Comparison of ENCODE assay signal across 9 cellular contexts in genomic region chr11:67584205-67584880, GRCh38. TPM values are rescaled to one million over a fixed set of nuclear protein-coding genes. Genes with fewer than 3 reads are reported as not detected.
DNase-seq lines count a peak whose midpoint lies in the region; ATAC-seq, FAIRE-seq and TF ChIP-seq lines count a peak whose summit lies in the region.
"Had no signal": no experiment of that assay in that cellular context is flagged by ENCODE, and none has a peak within 500 bp of the region (broad histone marks: within the 10 kb centered on the region; RNA-seq: fewer than 3 reads in every experiment).

No MANE protein-coding gene starts in this region.

- 16% methylated on average over 28 of the region's 33 CpGs; no CpG with 5 or more reads in 1 of the 2 experiments for WGBS in H1 (ENCODE audit: extremely low coverage in 1 of 2, insufficient coverage in 1 of 2, insufficient read length in 1 of 2, insufficient replicate concordance in 2 of 2, low coverage in 1 of 2, low lambda C conversion rate in 2 of 2, missing lambda C conversion rate in 1 of 2), 2 experiments

- no peaks in the 10 kb centered on the region for H3K27me3 ChIP-seq in WERI-Rb-1 (ENCODE audit: insufficient read depth, low read depth, severe bottlenecking)
- 0 out of 7 replicates have a peak, but pooled peaks cover 0 to 2% (median 0%) of the 10 kb centered on the region in 4 experiments for H3K27me3 ChIP-seq in H1 (replicated peaks in 1 of 4; ENCODE audit: control insufficient read depth in 3 of 4, extremely low read depth in 1 of 4, insufficient read depth in 3 of 4, low read length in 3 of 4)

- H3K9me3 ChIP-seq in WERI-Rb-1 (ENCODE audit: severe bottlenecking) (no peaks in the 10 kb centered on the region), H1 (ENCODE audit: insufficient read depth in 2 of 2, low read depth in 1 of 2, low read length in 1 of 2) (no peaks in the 10 kb centered on the region)

- DNase-seq in EL (peak; percentile 55), KBM-7 (peak; percentile 65), WERI-Rb-1 (peak; percentile 44), H1 (ENCODE audit: low read depth in 1 of 2, low spot score in 2 of 2) (peak in 1 of 2 experiments; percentile 60), medulla oblongata (ENCODE audit: extremely low spot score) (peak; percentile 62)

- peaks cover 5 to 33% (median 17%) of the 10 kb centered on the region in 4 experiments for H3K4me1 ChIP-seq in H1 (replicated peaks in 1 of 4; ENCODE audit: control insufficient read depth in 3 of 4, insufficient read depth in 4 of 4, low read length in 3 of 4)

- peak overlapping the region; percentile 86 for H3K4me3 Mint-ChIP-seq in stimulated activated naive CD8-positive, alpha-beta T cell treated with anti-CD3 and anti-CD28 coated beads, Interleukin-15, Interleukin-2, amounts not matched to agents 100 ng/mL and 50 ng/mL, for 24 hours

- no peak for FAIRE-seq in H1 (lab: Jason Lieb, UNC)

- TF ChIP-seq POLR2A in H1 (IDR thresholded peaks at IDR 0.05; ENCODE audit: control extremely low read depth in 1 of 2, low read depth in 2 of 2, low read length in 2 of 2) = no peak; a peak in 1 of 3 replicates

- H2BK5ac ChIP-seq in H1 (ENCODE audit: low read depth, low read length) = peak overlapping the region; percentile 88

- TF ChIP-seq EP300 in H1 (IDR thresholded peaks at IDR 0.05; ENCODE audit: borderline replicate concordance in 1 of 2, low read depth in 2 of 2, low read length in 2 of 2) = no peak

- no peak overlapping the region for H2BK120ac ChIP-seq in H1 (replicated peaks; ENCODE audit: low read depth, low read length)

- POLR2A ChIA-PET in H1 (lab: Charles Lee; ENCODE audit: partially characterized antibody) = interaction anchor here (1.1 to 6.7 kb wide), 15 partner anchors 10 to 232 kb away, joined by 3 to 71 read pairs (median 17); partner anchors contain the start of gene NUDT8

- H3K4ac ChIP-seq in H1 (replicated peaks; ENCODE audit: insufficient read length, low read depth, low read length) = no peak overlapping the region

- peaks cover 62% of the 10 kb centered on the region for H3K4me1 Mint-ChIP-seq in stimulated activated naive CD8-positive, alpha-beta T cell treated with anti-CD3 and anti-CD28 coated beads, Interleukin-15, Interleukin-2, amounts not matched to agents 100 ng/mL and 50 ng/mL, for 24 hours (ENCODE audit: low read depth)

- H2BK15ac ChIP-seq in H1 (ENCODE audit: low read length) = no peak overlapping the region; the same call in 1 of the 2 replicates

- H2BK20ac ChIP-seq in H1 (ENCODE audit: low read length) = no peak overlapping the region

- H3K27me3 Mint-ChIP-seq in stimulated activated naive CD8-positive, alpha-beta T cell treated with anti-CD3 and anti-CD28 coated beads, Interleukin-15, Interleukin-2, amounts not matched to agents 100 ng/mL and 50 ng/mL, for 24 hours = peaks cover 9% of the 10 kb centered on the region

- peaks cover 8 to 10% of the 10 kb centered on the region in 2 experiments for H4K20me1 ChIP-seq in H1 (replicated peaks in 1 of 2; ENCODE audit: control insufficient read depth in 1 of 2, insufficient read depth in 2 of 2, low read length in 2 of 2)

- H3K23ac ChIP-seq in H1 (ENCODE audit: insufficient read length) = no peak overlapping the region

- ATAC-seq in HG03439 (IDR thresholded peaks at IDR 0.05; ENCODE audit: unreplicated experiment) = no peak
- no peak for ATAC-seq in GM21576 (IDR thresholded peaks at IDR 0.05; ENCODE audit: unreplicated experiment)

- H3K18ac ChIP-seq in H1 (ENCODE audit: extremely low read depth, low read length) = peak overlapping the region; percentile 71

- peak overlapping the region; percentile 79 for H3K27ac Mint-ChIP-seq in stimulated activated naive CD8-positive, alpha-beta T cell treated with anti-CD3 and anti-CD28 coated beads, Interleukin-15, Interleukin-2, amounts not matched to agents 100 ng/mL and 50 ng/mL, for 24 hours

- H3K56ac ChIP-seq in H1 (replicated peaks; ENCODE audit: insufficient read length, low read depth, low read length) = peak overlapping the region; percentile 70

- TF ChIP-seq CTCF in WERI-Rb-1 (IDR thresholded peaks at IDR 0.05; ENCODE audit: low read depth, low read length) = no peak
- no peak for TF ChIP-seq CTCF in H1 (IDR thresholded peaks at IDR 0.05; ENCODE audit: control extremely low read depth in 1 of 3, insufficient read depth in 1 of 3, low read depth in 1 of 3, low read length in 3 of 3)

- in situ Hi-C loops in KBM-7 (cut with MboI; ENCODE audit: low pct_unique_long_range_greater_than_20kb, low sequenced_read_pairs) = no loop called here

- H3K27ac ChIP-seq in WERI-Rb-1 = peak overlapping the region; percentile 67
- H3K27ac ChIP-seq in H1 (ENCODE audit: low read depth, low read length) = peak overlapping the region; percentile 75

- peak overlapping the region; percentile 55 to 84 (median 79) for H3K9ac ChIP-seq in H1 (replicated peaks in 1 of 4; ENCODE audit: extremely low read depth in 1 of 4, low read depth in 3 of 4, low read length in 3 of 4)

- peaks cover 35% of the 10 kb centered on the region for H3K36me3 Mint-ChIP-seq in stimulated activated naive CD8-positive, alpha-beta T cell treated with anti-CD3 and anti-CD28 coated beads, Interleukin-15, Interleukin-2, amounts not matched to agents 100 ng/mL and 50 ng/mL, for 24 hours (ENCODE audit: low read depth)

- H3K79me2 ChIP-seq in H1 (ENCODE audit: control insufficient read depth in 1 of 2, insufficient read depth in 2 of 2, low read length in 2 of 2) = peaks cover 0 to 27% of the 10 kb centered on the region in 2 experiments; a peak in 2 of 4 replicates

- H3K79me1 ChIP-seq in H1 (ENCODE audit: low read depth, low read length) = peaks cover 10% of the 10 kb centered on the region

- no peak overlapping the region for H3K14ac ChIP-seq in H1 (ENCODE audit: insufficient read length)

- peak overlapping the region; percentile 80; the same call in 1 of the 2 replicates for H2BK12ac ChIP-seq in H1 (ENCODE audit: low read depth, low read length)

- H2AFZ ChIP-seq in H1 (ENCODE audit: low read length) = no peak overlapping the region

- peak overlapping the region; percentile 86 to 92 for H3K4me2 ChIP-seq in H1 (ENCODE audit: insufficient read depth in 1 of 2, low read depth in 2 of 2, low read length in 2 of 2)

- H4K8ac ChIP-seq in H1 (ENCODE audit: extremely low read depth, insufficient read depth, low read length) = peak overlapping the region; percentile 95; the same call in 1 of the 2 replicates

- TF ChIP-seq RAD21 in H1 (IDR thresholded peaks at IDR 0.05 in 1 of 2, conservative IDR thresholded peaks at IDR 0.05 in 1 of 2; ENCODE audit: low read depth in 2 of 2, low read length in 2 of 2) = no peak; a peak in 1 of 4 replicates

- H3K4me3 ChIP-seq in WERI-Rb-1 (ENCODE audit: low read depth, low read length) = peak overlapping the region; percentile 33
- peak overlapping the region; percentile 51 to 87 (median 77) for H3K4me3 ChIP-seq in H1 (ENCODE audit: extremely low read depth in 1 of 4, insufficient read depth in 2 of 4, low read depth in 3 of 4, low read length in 4 of 4)

- no peaks in the 10 kb centered on the region for H3K36me3 ChIP-seq in WERI-Rb-1
- H3K36me3 ChIP-seq in H1 (ENCODE audit: control insufficient read depth in 2 of 4, insufficient read depth in 4 of 4, low read length in 3 of 4) = peaks cover 6 to 34% (median 21%) of the 10 kb centered on the region in 4 experiments; a peak in 6 of 8 replicates

- no peaks in the 10 kb centered on the region for H3K9me3 Mint-ChIP-seq in stimulated activated naive CD8-positive, alpha-beta T cell treated with anti-CD3 and anti-CD28 coated beads, Interleukin-15, Interleukin-2, amounts not matched to agents 100 ng/mL and 50 ng/mL, for 24 hours

- peak overlapping the region; percentile 70 for H4K91ac ChIP-seq in H1 (replicated peaks; ENCODE audit: insufficient read length, low read length)

- no peak overlapping the region for H4K5ac ChIP-seq in H1 (ENCODE audit: insufficient read length, low read depth, low read length)

- peaks cover 5% of the 10 kb centered on the region; the same call in 1 of the 2 replicates for H3K23me2 ChIP-seq in H1 (ENCODE audit: low read depth, low read length)

- peak overlapping the region; percentile 17; the same call in 1 of the 2 replicates for H2AK5ac ChIP-seq in H1 (ENCODE audit: low read depth, low read length)

- CTCF ChIA-PET in H1 (lab: Charles Lee; ENCODE audit: partially characterized antibody) = interaction anchor here (0.6 to 4.3 kb wide), 8 partner anchors 9 to 341 kb away, joined by 3 to 20 read pairs (median 8); no protein-coding TSS in a partner anchor

RNA-seq across cellular contexts. Expression of gene GSTP1, which starts 0.7 kb away (rescaled TPM):
- total RNA-seq in H1 (2021; fragmentation: NEBNext Ultra II Directional; extraction: Animal tissue kit (Norgen Biotek cat#: 25700)) = 1,454 and 1,516 TPM in 2 replicates
- 3,329 and 3,697 TPM in 2 replicates for polyA plus RNA-seq in H1 (2011; rRNA removed)
- polyA plus RNA-seq in H1 (2011; cell fraction: cytosol; rRNA removed) = 2,378 TPM
- 2,569 TPM for polyA plus RNA-seq in H1 (2011; cell fraction: nucleus; rRNA removed)
- 1,993 to 2,737 TPM (median 2,451 TPM) in 4 replicates for polyA plus RNA-seq in H1 (2012, experiment 1 of 2)
- 3,069 TPM for polyA plus RNA-seq in H1 (2012, experiment 2 of 2)
- 1,370 TPM for polyA plus RNA-seq in H1 (2013, experiment 1 of 2)
- polyA plus RNA-seq in H1 (2013, experiment 2 of 2) = 1,386 TPM
- 842 and 1,024 TPM in 2 replicates for polyA minus RNA-seq in H1 (2011; rRNA and poly(A)+ RNA removed)
- 714 TPM for polyA minus RNA-seq in H1 (2011; cell fraction: cytosol; rRNA and poly(A)+ RNA removed)
- 749 TPM for polyA minus RNA-seq in H1 (2011; cell fraction: nucleus; rRNA and poly(A)+ RNA removed)

RNA-seq across cellular contexts. Expression of gene NDUFV1, which starts 22.4 kb away (rescaled TPM):
- total RNA-seq in H1 (2021; fragmentation: NEBNext Ultra II Directional; extraction: Animal tissue kit (Norgen Biotek cat#: 25700)) = 131 TPM in 2 replicates
- polyA plus RNA-seq in H1 (2011; rRNA removed) = 125 and 192 TPM in 2 replicates
- 152 TPM for polyA plus RNA-seq in H1 (2011; cell fraction: cytosol; rRNA removed)
- polyA plus RNA-seq in H1 (2011; cell fraction: nucleus; rRNA removed) = 304 TPM
- polyA plus RNA-seq in H1 (2012, experiment 1 of 2) = 89.8 to 192 TPM (median 174 TPM) in 4 replicates
- polyA plus RNA-seq in H1 (2012, experiment 2 of 2) = 101 TPM
- polyA plus RNA-seq in H1 (2013, experiment 1 of 2) = 72.0 TPM
- 62.7 TPM for polyA plus RNA-seq in H1 (2013, experiment 2 of 2)
- polyA minus RNA-seq in H1 (2011; rRNA and poly(A)+ RNA removed) = 60.2 and 75.0 TPM in 2 replicates
- 98.5 TPM for polyA minus RNA-seq in H1 (2011; cell fraction: cytosol; rRNA and poly(A)+ RNA removed)
- 80.7 TPM for polyA minus RNA-seq in H1 (2011; cell fraction: nucleus; rRNA and poly(A)+ RNA removed)

RNA-seq across cellular contexts. Expression of gene NUDT8, which starts 45.4 kb away (rescaled TPM):
- total RNA-seq in H1 (2021; fragmentation: NEBNext Ultra II Directional; extraction: Animal tissue kit (Norgen Biotek cat#: 25700)) = 8.3 and 8.9 TPM in 2 replicates
- 7.2 and 11.0 TPM in 2 replicates for polyA plus RNA-seq in H1 (2011; rRNA removed)
- polyA plus RNA-seq in H1 (2011; cell fraction: cytosol; rRNA removed) = 6.0 TPM
- 11.8 TPM for polyA plus RNA-seq in H1 (2011; cell fraction: nucleus; rRNA removed)
- polyA plus RNA-seq in H1 (2012, experiment 1 of 2) = 4.1 to 12.0 TPM (median 10.6 TPM) in 4 replicates
- 8.1 TPM for polyA plus RNA-seq in H1 (2012, experiment 2 of 2)
- polyA plus RNA-seq in H1 (2013, experiment 1 of 2) = 4.7 TPM
- 4.5 TPM for polyA plus RNA-seq in H1 (2013, experiment 2 of 2)
- polyA minus RNA-seq in H1 (2011; rRNA and poly(A)+ RNA removed) = 1.5 and 1.6 TPM in 2 replicates
- polyA minus RNA-seq in H1 (2011; cell fraction: cytosol; rRNA and poly(A)+ RNA removed) = 2.3 TPM
- 6.0 TPM for polyA minus RNA-seq in H1 (2011; cell fraction: nucleus; rRNA and poly(A)+ RNA removed)

RNA-seq across cellular contexts. Expression of gene TBX10, which starts 55.2 kb away (rescaled TPM):
- total RNA-seq in H1 (2021; fragmentation: NEBNext Ultra II Directional; extraction: Animal tissue kit (Norgen Biotek cat#: 25700)) = not detected in 2 replicates
- polyA plus RNA-seq in H1 (2011; rRNA removed) = 0.09 and 0.17 TPM in 2 replicates
- not detected for polyA plus RNA-seq in H1 (2011; cell fraction: cytosol; rRNA removed)
- polyA plus RNA-seq in H1 (2011; cell fraction: nucleus; rRNA removed) = not detected
- 0.34 to 0.86 TPM (median 0.56 TPM) in 4 replicates for polyA plus RNA-seq in H1 (2012, experiment 1 of 2)
- 0.25 TPM for polyA plus RNA-seq in H1 (2012, experiment 2 of 2)
- polyA plus RNA-seq in H1 (2013, experiment 1 of 2) = 0.10 TPM
- 0.07 TPM for polyA plus RNA-seq in H1 (2013, experiment 2 of 2)
- polyA minus RNA-seq in H1 (2011; rRNA and poly(A)+ RNA removed) = 0.16 TPM in 1 of 2 replicates, not detected in the other
- polyA minus RNA-seq in H1 (2011; cell fraction: cytosol; rRNA and poly(A)+ RNA removed) = not detected
- polyA minus RNA-seq in H1 (2011; cell fraction: nucleus; rRNA and poly(A)+ RNA removed) = not detected
- total RNA-seq: subcutaneous adipose tissue had no signal
